26 cellular contexts compared by ENCODE assay signal in genomic region chr5:66669086-66669861, GRCh38.
"Had no signal": no experiment of that assay in that cellular context is flagged by ENCODE, and none has a peak within 500 bp of the region (broad histone marks: within the 10 kb centered on the region; RNA-seq: fewer than 3 reads in every experiment).

No MANE protein-coding gene starts in this region.

- H3K36me3 Mint-ChIP-seq: activated CD8-positive, alpha-beta memory T cell treated with anti-CD3 and anti-CD28 coated beads, Interleukin-2, amount 10 ng/mL, durations not matched to agents 7 days and 5 days; activated naive CD4-positive, alpha-beta T cell treated with anti-CD3 and anti-CD28 coated beads, Interleukin-2, amount 10 ng/mL, durations not matched to agents 7 days and 5 days; brain; naive B cell had no signal

- H3K27ac Mint-ChIP-seq: activated CD4-positive, alpha-beta T cell treated with anti-CD3 and anti-CD28 coated beads, Interleukin-2, amount 10 ng/mL, durations not matched to agents 7 days and 5 days; activated CD8-positive, alpha-beta memory T cell treated with anti-CD3 and anti-CD28 coated beads, Interleukin-2, amount 10 ng/mL, durations not matched to agents 7 days and 5 days; activated CD8-positive, alpha-beta T cell treated with anti-CD3 and anti-CD28 coated beads for 36 hours; activated naive CD4-positive, alpha-beta T cell treated with anti-CD3 and anti-CD28 coated beads, Interleukin-2, amount 10 ng/mL, durations not matched to agents 7 days and 5 days; activated naive CD8-positive, alpha-beta T cell treated with anti-CD3 and anti-CD28 coated beads, Interleukin-2, amount 50 U/mL, for 24 hours; effector memory CD8-positive, alpha-beta T cell; naive B cell had no signal

- H3K9me3 ChIP-seq: thoracic aorta, uterus had no signal

- DNase-seq: activated CD4-positive, alpha-beta T cell treated with anti-CD3 and anti-CD28 coated beads, Interleukin-2, amount 10 ng/mL, durations not matched to agents 7 days and 5 days; activated CD4-positive, CD25-positive, alpha-beta regulatory T cell treated with anti-CD3 and anti-CD28 coated beads, Interleukin-2, amount 50 U/mL, for 72 hours; activated CD8-positive, alpha-beta memory T cell treated with anti-CD3 and anti-CD28 coated beads, Interleukin-2, amount 10 ng/mL, durations not matched to agents 7 days and 5 days; activated CD8-positive, alpha-beta T cell treated with anti-CD3 and anti-CD28 coated beads for 36 hours; activated effector memory CD4-positive, alpha-beta T cell treated with anti-CD3 and anti-CD28 coated beads, Interleukin-2, amount 50 U/mL, for 16 hours; activated naive CD4-positive, alpha-beta T cell treated with anti-CD3 and anti-CD28 coated beads, Interleukin-2, amount 10 ng/mL, durations not matched to agents 7 days and 5 days; activated naive CD8-positive, alpha-beta T cell treated with anti-CD3 and anti-CD28 coated beads, Interleukin-2, amount 50 U/mL, for 24 hours; activated T-cell treated with anti-CD3 and anti-CD28 coated beads for 4 hours; effector memory CD8-positive, alpha-beta T cell; foreskin melanocyte; kidney glomerular epithelial cell; mesendoderm; naive B cell; nucleus accumbens; small intestine; stimulated activated CD4-positive, alpha-beta T cell treated with anti-CD3 and anti-CD28 coated beads, Interleukin-15, amount 100 ng/mL, for 24 hours; stimulated activated CD8-positive, alpha-beta memory T cell treated with anti-CD3 and anti-CD28 coated beads, Interleukin-4, amount 100 ng/mL, for 48 hours; stimulated activated naive CD4-positive, alpha-beta T cell; T-helper 1 cell; uterus; WERI-Rb-1 had no signal

- H3K4me1 ChIP-seq: uterus had no signal

- ATAC-seq: activated CD8-positive, alpha-beta memory T cell treated with anti-CD3 and anti-CD28 coated beads, Interleukin-2, amount 10 ng/mL, durations not matched to agents 7 days and 5 days; activated CD8-positive, alpha-beta T cell treated with anti-CD3 and anti-CD28 coated beads for 36 hours; activated naive CD8-positive, alpha-beta T cell treated with anti-CD3 and anti-CD28 coated beads, Interleukin-2, amount 50 U/mL, for 24 hours; effector memory CD8-positive, alpha-beta T cell; esophagus mucosa; sciatic nerve had no signal

- H3K4me1 Mint-ChIP-seq: activated CD4-positive, alpha-beta T cell treated with anti-CD3 and anti-CD28 coated beads, Interleukin-2, amount 10 ng/mL, durations not matched to agents 7 days and 5 days; activated CD8-positive, alpha-beta memory T cell treated with anti-CD3 and anti-CD28 coated beads, Interleukin-2, amount 10 ng/mL, durations not matched to agents 7 days and 5 days; activated naive CD4-positive, alpha-beta T cell treated with anti-CD3 and anti-CD28 coated beads, Interleukin-2, amount 10 ng/mL, durations not matched to agents 7 days and 5 days; activated naive CD8-positive, alpha-beta T cell treated with anti-CD3 and anti-CD28 coated beads, Interleukin-2, amount 50 U/mL, for 24 hours had no signal

- H3K4me3 Mint-ChIP-seq: activated CD4-positive, alpha-beta T cell treated with anti-CD3 and anti-CD28 coated beads, Interleukin-2, amount 10 ng/mL, durations not matched to agents 7 days and 5 days; activated CD8-positive, alpha-beta memory T cell treated with anti-CD3 and anti-CD28 coated beads, Interleukin-2, amount 10 ng/mL, durations not matched to agents 7 days and 5 days; activated CD8-positive, alpha-beta T cell treated with anti-CD3 and anti-CD28 coated beads for 36 hours; activated naive CD4-positive, alpha-beta T cell treated with anti-CD3 and anti-CD28 coated beads, Interleukin-2, amount 10 ng/mL, durations not matched to agents 7 days and 5 days; activated naive CD8-positive, alpha-beta T cell treated with anti-CD3 and anti-CD28 coated beads, Interleukin-2, amount 50 U/mL, for 24 hours; brain; effector memory CD8-positive, alpha-beta T cell; naive B cell had no signal

- H3K27me3 ChIP-seq: hepatocyte, uterus had no signal

- H3K4me3 ChIP-seq: hepatocyte, thoracic aorta, uterus had no signal

- H3K36me3 ChIP-seq: thoracic aorta, uterus, WERI-Rb-1 had no signal

- H3K27ac ChIP-seq: hepatocyte, thoracic aorta, uterus, WERI-Rb-1 had no signal

- H3K9me3 Mint-ChIP-seq: activated CD4-positive, alpha-beta T cell treated with anti-CD3 and anti-CD28 coated beads, Interleukin-2, amount 10 ng/mL, durations not matched to agents 7 days and 5 days; activated CD8-positive, alpha-beta T cell treated with anti-CD3 and anti-CD28 coated beads for 36 hours; activated naive CD4-positive, alpha-beta T cell treated with anti-CD3 and anti-CD28 coated beads, Interleukin-2, amount 10 ng/mL, durations not matched to agents 7 days and 5 days; activated naive CD8-positive, alpha-beta T cell treated with anti-CD3 and anti-CD28 coated beads, Interleukin-2, amount 50 U/mL, for 24 hours; brain; effector memory CD8-positive, alpha-beta T cell had no signal
